ENCODE assay signal across 14 cellular contexts in genomic region chr17:78999947-79000395, GRCh38. TPM values are rescaled to one million over a fixed set of nuclear protein-coding genes. Genes with fewer than 3 reads are reported as not detected.
DNase-seq lines count a peak whose midpoint lies in the region; FAIRE-seq and TF ChIP-seq lines count a peak whose summit lies in the region.
"Had no signal": no experiment of that assay in that cellular context is flagged by ENCODE, and none has a peak within 500 bp of the region (broad histone marks: within the 10 kb centered on the region; RNA-seq: fewer than 3 reads in every experiment).

No MANE protein-coding gene starts in this region.

- H3K27me3 Mint-ChIP-seq in T-helper 2 cell treated with Interferon-gamma antibody and Interleukin-4, amounts not matched to agents 5 μg/mL and 100 μg/mL, for 36 hours (ENCODE audit: low read depth): no peaks in the 10 kb centered on the region

- H3K36me3 ChIP-seq in kidney (ENCODE audit: control insufficient read depth in 1 of 2, insufficient read depth in 2 of 2, low read length in 2 of 2) (peaks cover 6 to 7% of the 10 kb centered on the region in 2 donors), sigmoid colon (peaks cover 0 to 37% (median 13%) of the 10 kb centered on the region in 4 donors)

- 74 to 91% methylated on average over 12 of the region's 12 CpGs for WGBS in sigmoid colon, 2 donors

- peaks cover 0 to 8% of the 10 kb centered on the region in 2 donors for H3K4me1 ChIP-seq in kidney (ENCODE audit: control insufficient read depth in 1 of 2, insufficient read depth in 1 of 2, low read depth in 1 of 2, low read length in 2 of 2)
- H3K4me1 ChIP-seq in sigmoid colon: peaks cover 0 to 12% (median 4%) of the 10 kb centered on the region in 4 donors

- TF ChIP-seq POLR2A in sigmoid colon (IDR thresholded peaks at IDR 0.05) (no peak), erythroblast (IDR thresholded peaks at IDR 0.05; ENCODE audit: low read length) (no peak)

- H3K36me3 Mint-ChIP-seq in T-helper 2 cell treated with Interferon-gamma antibody and Interleukin-4, amounts not matched to agents 5 μg/mL and 100 μg/mL, for 36 hours (ENCODE audit: low read depth): peaks cover 23% of the 10 kb centered on the region

- TF ChIP-seq EP300 in sigmoid colon (IDR thresholded peaks at IDR 0.05): no peak

- H3K9me3 ChIP-seq in kidney (ENCODE audit: control insufficient read depth in 1 of 2, low read length in 2 of 2) (no peaks in the 10 kb centered on the region), sigmoid colon (no peaks in the 10 kb centered on the region)

- intact Hi-C loops in kidney (cut with DNase I) (no loop called here), sigmoid colon (cut with DNase I) (no loop called here)

- no peak for TF ChIP-seq CTCF in 22Rv1 (IDR thresholded peaks at IDR 0.05)
- TF ChIP-seq CTCF in kidney (IDR thresholded peaks at IDR 0.05; ENCODE audit: borderline replicate concordance, extremely low read depth, insufficient read depth): no peak
- TF ChIP-seq CTCF in sigmoid colon (IDR thresholded peaks at IDR 0.05): no peak

- no peaks in the 10 kb centered on the region for H3K4me1 Mint-ChIP-seq in T-helper 2 cell treated with Interferon-gamma antibody and Interleukin-4, amounts not matched to agents 5 μg/mL and 100 μg/mL, for 36 hours (ENCODE audit: low read depth)

- FAIRE-seq in kidney (lab: Jason Lieb, UNC): no peak
- FAIRE-seq: K562 had no signal

- H3K27me3 ChIP-seq in sigmoid colon: no peaks in the 10 kb centered on the region

- no peak overlapping the region for H3K4me3 Mint-ChIP-seq in T-helper 2 cell treated with Interferon-gamma antibody and Interleukin-4, amounts not matched to agents 5 μg/mL and 100 μg/mL, for 36 hours

- no peak for DNase-seq in T-helper 2 cell treated with Interferon-gamma antibody and Interleukin-4, amounts not matched to agents 5 μg/mL and 100 μg/mL, for 36 hours (ENCODE audit: low spot score)
- DNase-seq in T-helper 2 cell (no peak), kidney (peak; percentile 17), sigmoid colon (peak; percentile 35), inferior parietal cortex (ENCODE audit: extremely low spot score) (no peak), erythroblast (lab: John Stamatoyannopoulos, UW) (no peak), cerebellar cortex (ENCODE audit: low spot score) (no peak)
- DNase-seq: 8988T, GDM1, GOT3, NCI-H1105, NCI-H2081 treated with DMSO at 0.1 percent for 48 hours had no signal

- H3K9ac ChIP-seq in kidney (ENCODE audit: low read length in 2 of 2): no peak overlapping the region

- H3K4me3 ChIP-seq in kidney (ENCODE audit: low read length in 2 of 2) (no peak overlapping the region), sigmoid colon (no peak overlapping the region)
- H3K4me3 ChIP-seq: K562 had no signal

- H3K27ac Mint-ChIP-seq in T-helper 2 cell treated with Interferon-gamma antibody and Interleukin-4, amounts not matched to agents 5 μg/mL and 100 μg/mL, for 36 hours: peak overlapping the region; percentile 11

- H3K9me3 Mint-ChIP-seq in T-helper 2 cell treated with Interferon-gamma antibody and Interleukin-4, amounts not matched to agents 5 μg/mL and 100 μg/mL, for 36 hours: no peaks in the 10 kb centered on the region

- H3K27ac ChIP-seq in 22Rv1 (peak overlapping the region; percentile 87), kidney (ENCODE audit: low read depth in 2 of 2, low read length in 2 of 2) (no peak overlapping the region), sigmoid colon (no peak overlapping the region)

RNA-seq across cellular contexts. Expression of gene CANT1, which starts 9.6 kb away (rescaled TPM):
- total RNA-seq in kidney: 56.6 TPM
- 23.0 TPM for polyA plus RNA-seq in kidney (ENCODE audit: insufficient read depth, low read depth, low replicate concordance)
- 10 to 100 TPM; 11.1 to 19.1 (median 13.4) TPM for total RNA-seq in sigmoid colon
- 100 to 1,000 TPM in 1 of 3 donors, 10 to 100 TPM in 2; 51.1 to 132 (median 60.3) TPM for polyA plus RNA-seq in sigmoid colon

RNA-seq across cellular contexts. Expression of gene LGALS3BP, which starts 20.2 kb away (rescaled TPM):
- total RNA-seq in kidney (240 TPM), sigmoid colon (100 to 1,000 TPM; 134 to 277 (median 186) TPM)
- polyA plus RNA-seq in kidney (ENCODE audit: insufficient read depth, low read depth, low replicate concordance) (310 TPM), sigmoid colon (100 to 1,000 TPM in 2 of 3 donors, 10 to 100 TPM in 1; 92.5 to 415 (median 138) TPM)

RNA-seq across cellular contexts. Expression of gene C1QTNF1, which starts 24.0 kb away (rescaled TPM):
- total RNA-seq in kidney: 65.2 TPM
- polyA plus RNA-seq in kidney (ENCODE audit: insufficient read depth, low read depth, low replicate concordance): 18.0 TPM
- total RNA-seq in sigmoid colon: 10 to 100 TPM; 14.8 to 31.4 (median 26.2) TPM
- polyA plus RNA-seq in sigmoid colon: 10 to 100 TPM in 1 of 3 donors, 1 to 10 TPM in 2; 1.4 to 34.6 (median 4.8) TPM
- polyA plus RNA-seq: K562 had no signal

Comparison
In these comparisons a context has a peak if more than half of its experiments do, and no peak if none do; other contexts are left out.
1. DNase-seq: peak in kidney (single experiment) and sigmoid colon (single experiment); none in T-helper 2 cell treated with Interferon-gamma antibody and Interleukin-4, amounts not matched to agents 5 μg/mL and 100 μg/mL, for 36 hours (single experiment), T-helper 2 cell (0 of 5), inferior parietal cortex (single experiment), erythroblast (0 of 2) and cerebellar cortex (single experiment).